In the genomic region with DNA sequence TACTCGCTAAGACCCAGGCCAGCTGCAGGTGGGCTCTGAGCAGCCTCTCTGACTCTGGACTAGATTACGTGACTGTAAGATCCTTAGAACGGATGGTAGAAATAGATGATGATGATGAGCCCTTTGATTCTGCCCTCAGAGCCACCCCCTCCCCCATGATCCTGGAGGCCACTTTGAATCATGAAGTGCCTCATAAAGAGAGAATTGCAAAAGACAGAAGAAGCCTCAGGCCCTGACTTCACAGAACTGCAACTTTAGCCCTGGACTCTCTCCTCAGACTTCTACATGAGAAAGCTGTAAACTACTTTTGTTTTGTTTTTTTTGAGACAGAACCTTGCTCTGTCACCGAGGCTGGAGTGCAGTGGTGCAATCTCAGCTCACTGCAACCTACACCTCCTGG, we compare ENCODE assay signal across 20 cellular contexts. TPM values are rescaled to one million over a fixed set of nuclear protein-coding genes. Genes with fewer than 3 reads are reported as not detected.
DNase-seq lines count a peak whose midpoint lies in the region; ATAC-seq and TF ChIP-seq lines count a peak whose summit lies in the region.
"Had no signal": no experiment of that assay in that cellular context is flagged by ENCODE, and none has a peak within 500 bp of the region (broad histone marks: within the 10 kb centered on the region; RNA-seq: fewer than 3 reads in every experiment).

No MANE protein-coding gene starts in this region.

- TF ChIP-seq CTCF in NB4 (IDR thresholded peaks at IDR 0.05; ENCODE audit: low read depth, low read length) (no peak), heart right ventricle (IDR thresholded peaks at IDR 0.05) (no peak)

- peak overlapping the region; percentile 87 to 98 (median 90) for H3K4me2 ChIP-seq in BLaER1 treated with 17β-estradiol and CSF1 and Interleukin-3, amounts not matched to agents 10 nM and 100 nM

- WGBS in heart right ventricle, 2 donors = 87 to 90% methylated on average over 4 of the region's 4 CpGs

- peak overlapping the region in 9 of 11 experiments; percentile 68 to 89 (median 84); a peak in 16 of 22 replicates for H3K27ac ChIP-seq in BLaER1 treated with 17β-estradiol and CSF1 and Interleukin-3, amounts not matched to agents 10 nM and 100 nM
- H3K27ac ChIP-seq in heart right ventricle = peak overlapping the region in 1 of 10 donors; percentile 66
- H3K27ac ChIP-seq: breast epithelium, tibial nerve had no signal

- DNase-seq in NOMO-1 (lab: John Stamatoyannopoulos, UW; ENCODE audit: unreplicated experiment in 2 of 2) (peak; percentile 23 to 40), NOMO-1 treated with dmso at 0.1 percent for 144 hours (lab: John Stamatoyannopoulos, UW; ENCODE audit: unreplicated experiment) (no peak), NB4 (ENCODE audit: low read depth) (peak; percentile 76), fibroblast of gingiva (ENCODE audit: low read depth) (peak; percentile 26), glomerular visceral epithelial cell (ENCODE audit: extremely low spot score) (no peak), heart right ventricle (no peak)
- DNase-seq: 8988T; activated CD8-positive, alpha-beta memory T cell treated with anti-CD3 and anti-CD28 coated beads, Interleukin-2, amount 50 U/mL, for 48 hours; GOT3; left lung; MV-4-11; NCI-H2029 treated with DMSO at 0.1 percent for 48 hours; NCI-H526; SHP77; stimulated activated naive CD4-positive, alpha-beta T cell had no signal

- H3K4me1 ChIP-seq in BLaER1 treated with 17β-estradiol and CSF1 and Interleukin-3, amounts not matched to agents 10 nM and 100 nM = peaks cover 72 to 87% (median 74%) of the 10 kb centered on the region in 10 experiments
- peaks cover 3 to 55% (median 23%) of the 10 kb centered on the region in 9 donors for H3K4me1 ChIP-seq in heart right ventricle

- no peaks in the 10 kb centered on the region for H3K9me3 ChIP-seq in BLaER1 treated with 17β-estradiol and CSF1 and Interleukin-3, amounts not matched to agents 10 nM and 100 nM (replicated peaks in 1 of 11)
- no peaks in the 10 kb centered on the region for H3K9me3 ChIP-seq in heart right ventricle
- H3K9me3 ChIP-seq: breast epithelium, left lung, tibial nerve had no signal

- no peaks in the 10 kb centered on the region for H3K27me3 ChIP-seq in BLaER1 treated with 17β-estradiol and CSF1 and Interleukin-3, amounts not matched to agents 10 nM and 100 nM
- H3K27me3 ChIP-seq in heart right ventricle = no peaks in the 10 kb centered on the region
- H3K27me3 ChIP-seq: breast epithelium, left lung, tibial nerve had no signal

- H3K9ac ChIP-seq in BLaER1 treated with 17β-estradiol and CSF1 and Interleukin-3, amounts not matched to agents 10 nM and 100 nM = peak overlapping the region in 9 of 11 experiments; percentile 2 to 77 (median 73); a peak in 12 of 22 replicates

- H3K36me3 ChIP-seq in BLaER1 treated with 17β-estradiol and CSF1 and Interleukin-3, amounts not matched to agents 10 nM and 100 nM = peaks cover 0 to 10% (median 0%) of the 10 kb centered on the region in 11 experiments; a peak in 3 of 22 replicates
- H3K36me3 ChIP-seq in heart right ventricle = no peaks in the 10 kb centered on the region
- H3K36me3 ChIP-seq: breast epithelium, left lung, tibial nerve had no signal

- TF ChIP-seq POLR2A in NB4 (IDR thresholded peaks at IDR 0.05; ENCODE audit: extremely low read depth, insufficient read length) = no peak

- no peaks in the 10 kb centered on the region; a peak in 1 of 22 replicates for H4K20me1 ChIP-seq in BLaER1 treated with 17β-estradiol and CSF1 and Interleukin-3, amounts not matched to agents 10 nM and 100 nM

- intact Hi-C loops in heart right ventricle (cut with DNase I) = no loop called here

- 0 out of 20 replicates have a peak overlapping the region, but pooled peaks of 1 of the 10 experiments have one; percentile 56 for H3K4me3 ChIP-seq in BLaER1 treated with 17β-estradiol and CSF1 and Interleukin-3, amounts not matched to agents 10 nM and 100 nM
- H3K4me3 ChIP-seq in NB4 (ENCODE audit: low read depth, low read length) (no peak overlapping the region), heart right ventricle (no peak overlapping the region)
- H3K4me3 ChIP-seq: breast epithelium, left lung, tibial nerve had no signal

- ATAC-seq in heart right ventricle (no peak), HG03342 (IDR thresholded peaks at IDR 0.05; ENCODE audit: unreplicated experiment) (no peak)
- ATAC-seq: HepG2 had no signal

RNA-seq across cellular contexts. Expression of gene TET3, which starts 15.4 kb away (rescaled TPM):
- total RNA-seq in heart right ventricle = 1 to 10 TPM; 2.1 to 8.0 (median 2.9) TPM
- polyA plus RNA-seq in heart right ventricle = 1 to 10 TPM; 1.1 to 1.3 TPM

RNA-seq across cellular contexts. Expression of gene DGUOK, which starts 42.7 kb away (rescaled TPM):
- 10 to 100 TPM; 18.7 to 29.4 (median 22.6) TPM for total RNA-seq in heart right ventricle
- 10 to 100 TPM; 38.7 to 56.2 TPM for polyA plus RNA-seq in heart right ventricle

Comparison
In these comparisons a context has a peak if more than half of its experiments do, and no peak if none do; other contexts are left out.
1. DNase-seq: peak in NOMO-1 (2 of 2), NB4 (single experiment) and fibroblast of gingiva (single experiment); none in NOMO-1 treated with dmso at 0.1 percent for 144 hours (single experiment), glomerular visceral epithelial cell (single experiment) and heart right ventricle (0 of 2).